19 cellular contexts compared by ENCODE assay signal in the genomic region with DNA sequence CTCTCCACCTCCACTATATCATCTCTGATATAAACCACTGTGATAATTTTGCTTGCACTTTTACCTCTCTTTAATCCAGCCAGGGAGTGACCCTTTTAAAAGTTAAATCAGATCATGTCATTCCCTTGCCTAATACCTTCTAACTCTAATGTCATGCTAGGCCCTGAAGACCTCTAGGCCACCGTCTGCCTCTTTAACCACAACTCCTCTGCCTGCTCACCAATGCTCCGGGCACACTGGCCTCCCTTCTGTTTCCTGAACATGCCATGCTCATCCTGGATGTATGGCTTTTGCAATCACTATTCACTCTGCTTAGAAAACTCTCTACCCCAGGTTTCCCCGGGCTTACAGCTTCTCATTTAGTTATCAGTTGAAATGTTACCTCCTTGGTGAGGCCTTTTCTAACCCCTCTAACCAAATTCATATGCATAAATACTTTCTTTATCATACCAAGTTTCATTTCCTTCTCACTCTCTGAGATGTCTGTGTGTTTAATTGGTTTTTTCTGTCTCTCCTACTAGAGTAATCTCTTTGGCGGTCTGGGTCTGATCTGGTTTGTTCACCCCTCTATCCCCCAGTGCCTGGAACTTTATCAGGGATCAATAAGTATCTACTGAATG.
DNase-seq lines count a peak whose midpoint lies in the region; ATAC-seq and TF ChIP-seq lines count a peak whose summit lies in the region.
"Had no signal": no experiment of that assay in that cellular context is flagged by ENCODE, and none has a peak within 500 bp of the region (broad histone marks: within the 10 kb centered on the region; RNA-seq: fewer than 3 reads in every experiment).

No MANE protein-coding gene starts in this region.

- no peaks in the 10 kb centered on the region for H3K27me3 Mint-ChIP-seq in activated T-cell treated with anti-CD3 and anti-CD28 coated beads, Interleukin-2, amount 50 U/mL, for 4 hours (ENCODE audit: low read depth)
- H3K27me3 Mint-ChIP-seq in activated T-cell treated with anti-CD3 and anti-CD28 coated beads, Interleukin-2, amount 50 U/mL, for 24 hours = peaks cover 8% of the 10 kb centered on the region
- H3K27me3 Mint-ChIP-seq in activated B cell treated with CpG ODN at 0.5 μM for 24 hours = no peaks in the 10 kb centered on the region
- no peaks in the 10 kb centered on the region for H3K27me3 Mint-ChIP-seq in stimulated activated naive B cell treated with anti-CD40 and anti-IgM and Interleukin-4, amounts not matched to agents 10 μg/mL and 1 μg/mL and 100 μg/mL, for 72 hours
- H3K27me3 Mint-ChIP-seq: effector memory CD8-positive, alpha-beta T cell; type B pancreatic cell had no signal

- no peak for TF ChIP-seq POLR2A in heart left ventricle (IDR thresholded peaks at IDR 0.05)

- POLR2A ChIA-PET in activated B cell treated with CpG ODN at 0.5 μM for 24 hours (lab: Charles Lee) = interaction anchor here (0.7 kb wide), 1 partner anchor 62 kb away, joined by 3 read pairs; no protein-coding TSS in a partner anchor

- DNase-seq in activated T-cell treated with anti-CD3 and anti-CD28 coated beads, Interleukin-2, amount 50 U/mL, for 4 hours = no peak
- DNase-seq in activated T-cell treated with anti-CD3 and anti-CD28 coated beads, Interleukin-2, amount 50 U/mL, for 24 hours = no peak
- DNase-seq in activated B cell treated with CpG ODN at 0.5 μM for 24 hours (no peak), heart left ventricle (no peak)
- DNase-seq in stimulated activated naive B cell treated with anti-CD40 and anti-IgM and Interleukin-4, amounts not matched to agents 10 μg/mL and 1 μg/mL and 100 μg/mL, for 72 hours = peak; percentile 9
- DNase-seq: C1 segment of cervical spinal cord; DMS 273 treated with DMSO at 0.1 percent for 48 hours; effector memory CD8-positive, alpha-beta T cell; GF-D8; glutamatergic neuron; HCEC 1CT; NCI-H1105; retina had no signal

- no peak overlapping the region for H3K4me3 ChIP-seq in heart left ventricle
- H3K4me3 ChIP-seq: A549 had no signal

- H3K4me1 ChIP-seq in heart left ventricle = peaks cover 0 to 5% (median 0%) of the 10 kb centered on the region in 12 donors
- H3K4me1 ChIP-seq: A549 had no signal

- CTCF ChIA-PET in activated B cell treated with CpG ODN at 0.5 μM for 24 hours (lab: Charles Lee) = no interaction called here

- no peak overlapping the region for H3K27ac ChIP-seq in heart left ventricle
- H3K27ac ChIP-seq: A549, KMS-11 had no signal

- WGBS in heart left ventricle, 4 donors = 75 to 84% (median 80%) methylated on average over 4 of the region's 4 CpGs

- intact Hi-C loops in activated B cell treated with CpG ODN at 0.5 μM for 24 hours (cut with micrococcal nuclease) (loop anchor here (5.0 kb wide), 1 partner anchor 65 kb away; no protein-coding TSS in a partner anchor), heart left ventricle (cut with DNase I) (no loop called here)

- H3K9me3 ChIP-seq in heart left ventricle = no peaks in the 10 kb centered on the region
- H3K9me3 ChIP-seq: A549 had no signal

- H3K27ac Mint-ChIP-seq in activated T-cell treated with anti-CD3 and anti-CD28 coated beads, Interleukin-2, amount 50 U/mL, for 24 hours = no peak overlapping the region
- peak overlapping the region; percentile 78 for H3K27ac Mint-ChIP-seq in activated B cell treated with CpG ODN at 0.5 μM for 24 hours
- peak overlapping the region; percentile 49 for H3K27ac Mint-ChIP-seq in stimulated activated naive B cell treated with anti-CD40 and anti-IgM and Interleukin-4, amounts not matched to agents 10 μg/mL and 1 μg/mL and 100 μg/mL, for 72 hours
- H3K27ac Mint-ChIP-seq: effector memory CD8-positive, alpha-beta T cell; type B pancreatic cell had no signal

- no peaks in the 10 kb centered on the region for H3K9me3 Mint-ChIP-seq in activated T-cell treated with anti-CD3 and anti-CD28 coated beads, Interleukin-2, amount 50 U/mL, for 4 hours
- peaks cover 4% of the 10 kb centered on the region for H3K9me3 Mint-ChIP-seq in activated T-cell treated with anti-CD3 and anti-CD28 coated beads, Interleukin-2, amount 50 U/mL, for 24 hours
- H3K9me3 Mint-ChIP-seq in activated B cell treated with CpG ODN at 0.5 μM for 24 hours = no peaks in the 10 kb centered on the region
- H3K9me3 Mint-ChIP-seq in stimulated activated naive B cell treated with anti-CD40 and anti-IgM and Interleukin-4, amounts not matched to agents 10 μg/mL and 1 μg/mL and 100 μg/mL, for 72 hours = no peaks in the 10 kb centered on the region
- H3K9me3 Mint-ChIP-seq: effector memory CD8-positive, alpha-beta T cell had no signal

- H3K4me3 Mint-ChIP-seq in activated T-cell treated with anti-CD3 and anti-CD28 coated beads, Interleukin-2, amount 50 U/mL, for 4 hours = no peak overlapping the region
- no peak overlapping the region for H3K4me3 Mint-ChIP-seq in activated T-cell treated with anti-CD3 and anti-CD28 coated beads, Interleukin-2, amount 50 U/mL, for 24 hours
- peak overlapping the region; percentile 17 for H3K4me3 Mint-ChIP-seq in activated B cell treated with CpG ODN at 0.5 μM for 24 hours
- peak overlapping the region; percentile 12 to 18 for H3K4me3 Mint-ChIP-seq in stimulated activated naive B cell treated with anti-CD40 and anti-IgM and Interleukin-4, amounts not matched to agents 10 μg/mL and 1 μg/mL and 100 μg/mL, for 72 hours
- H3K4me3 Mint-ChIP-seq: effector memory CD8-positive, alpha-beta T cell; type B pancreatic cell had no signal

- no peaks in the 10 kb centered on the region for H3K27me3 ChIP-seq in heart left ventricle

- no peaks in the 10 kb centered on the region for H3K36me3 Mint-ChIP-seq in activated T-cell treated with anti-CD3 and anti-CD28 coated beads, Interleukin-2, amount 50 U/mL, for 4 hours (ENCODE audit: insufficient read depth)
- H3K36me3 Mint-ChIP-seq in activated T-cell treated with anti-CD3 and anti-CD28 coated beads, Interleukin-2, amount 50 U/mL, for 24 hours (ENCODE audit: low read depth) = no peaks in the 10 kb centered on the region
- H3K36me3 Mint-ChIP-seq in activated B cell treated with CpG ODN at 0.5 μM for 24 hours (ENCODE audit: low read depth) = no peaks in the 10 kb centered on the region
- no peaks in the 10 kb centered on the region for H3K36me3 Mint-ChIP-seq in stimulated activated naive B cell treated with anti-CD40 and anti-IgM and Interleukin-4, amounts not matched to agents 10 μg/mL and 1 μg/mL and 100 μg/mL, for 72 hours
- H3K36me3 Mint-ChIP-seq: type B pancreatic cell had no signal

- H3K4me1 Mint-ChIP-seq in activated T-cell treated with anti-CD3 and anti-CD28 coated beads, Interleukin-2, amount 50 U/mL, for 4 hours (ENCODE audit: low read depth) = peaks cover 49% of the 10 kb centered on the region
- H3K4me1 Mint-ChIP-seq in activated T-cell treated with anti-CD3 and anti-CD28 coated beads, Interleukin-2, amount 50 U/mL, for 24 hours (ENCODE audit: low read depth) = peaks cover 41% of the 10 kb centered on the region
- peaks cover 29% of the 10 kb centered on the region for H3K4me1 Mint-ChIP-seq in activated B cell treated with CpG ODN at 0.5 μM for 24 hours
- peaks cover 28 to 46% of the 10 kb centered on the region in 2 donors for H3K4me1 Mint-ChIP-seq in stimulated activated naive B cell treated with anti-CD40 and anti-IgM and Interleukin-4, amounts not matched to agents 10 μg/mL and 1 μg/mL and 100 μg/mL, for 72 hours

- no peaks in the 10 kb centered on the region for H3K36me3 ChIP-seq in heart left ventricle

- no peak for TF ChIP-seq CTCF in activated B cell treated with CpG ODN at 0.5 μM for 24 hours (IDR thresholded peaks at IDR 0.05)
- no peak for TF ChIP-seq CTCF in heart left ventricle (IDR thresholded peaks at IDR 0.05)

- peak; percentile 40 to 52 for ATAC-seq in activated T-cell treated with anti-CD3 and anti-CD28 coated beads, Interleukin-2, amount 50 U/mL, for 4 hours
- ATAC-seq in HG03175 (IDR thresholded peaks at IDR 0.05; ENCODE audit: unreplicated experiment) (peak; percentile 45), activated B cell treated with CpG ODN at 0.5 μM for 24 hours (ENCODE audit: low read depth) (peak; percentile 71), GM21528 (IDR thresholded peaks at IDR 0.05; ENCODE audit: low FRiP score, unreplicated experiment) (no peak), heart left ventricle (no peak), GM18519 (IDR thresholded peaks at IDR 0.05; ENCODE audit: low FRiP score, unreplicated experiment) (no peak)
- peak; percentile 90 to 91 for ATAC-seq in stimulated activated naive B cell treated with anti-CD40 and anti-IgM and Interleukin-4, amounts not matched to agents 10 μg/mL and 1 μg/mL and 100 μg/mL, for 72 hours (replicated peaks)
- ATAC-seq: A549; effector memory CD8-positive, alpha-beta T cell had no signal

Comparison
In these comparisons a context has a peak if more than half of its experiments do, and no peak if none do; other contexts are left out.
1. ATAC-seq: peak in activated T-cell treated with anti-CD3 and anti-CD28 coated beads, Interleukin-2, amount 50 U/mL, for 4 hours (2 of 2), HG03175 (single experiment), activated B cell treated with CpG ODN at 0.5 μM for 24 hours (single experiment) and stimulated activated naive B cell treated with anti-CD40 and anti-IgM and Interleukin-4, amounts not matched to agents 10 μg/mL and 1 μg/mL and 100 μg/mL, for 72 hours (2 of 2); none in GM21528 (single experiment), heart left ventricle (0 of 4) and GM18519 (single experiment).
2. H3K4me3 Mint-ChIP-seq: peak in activated B cell treated with CpG ODN at 0.5 μM for 24 hours (single experiment) and stimulated activated naive B cell treated with anti-CD40 and anti-IgM and Interleukin-4, amounts not matched to agents 10 μg/mL and 1 μg/mL and 100 μg/mL, for 72 hours (2 of 2); none in activated T-cell treated with anti-CD3 and anti-CD28 coated beads, Interleukin-2, amount 50 U/mL, for 4 hours (single experiment) and activated T-cell treated with anti-CD3 and anti-CD28 coated beads, Interleukin-2, amount 50 U/mL, for 24 hours (single experiment).